Comparison of ENCODE assay signal across 14 cellular contexts in the genomic region with DNA sequence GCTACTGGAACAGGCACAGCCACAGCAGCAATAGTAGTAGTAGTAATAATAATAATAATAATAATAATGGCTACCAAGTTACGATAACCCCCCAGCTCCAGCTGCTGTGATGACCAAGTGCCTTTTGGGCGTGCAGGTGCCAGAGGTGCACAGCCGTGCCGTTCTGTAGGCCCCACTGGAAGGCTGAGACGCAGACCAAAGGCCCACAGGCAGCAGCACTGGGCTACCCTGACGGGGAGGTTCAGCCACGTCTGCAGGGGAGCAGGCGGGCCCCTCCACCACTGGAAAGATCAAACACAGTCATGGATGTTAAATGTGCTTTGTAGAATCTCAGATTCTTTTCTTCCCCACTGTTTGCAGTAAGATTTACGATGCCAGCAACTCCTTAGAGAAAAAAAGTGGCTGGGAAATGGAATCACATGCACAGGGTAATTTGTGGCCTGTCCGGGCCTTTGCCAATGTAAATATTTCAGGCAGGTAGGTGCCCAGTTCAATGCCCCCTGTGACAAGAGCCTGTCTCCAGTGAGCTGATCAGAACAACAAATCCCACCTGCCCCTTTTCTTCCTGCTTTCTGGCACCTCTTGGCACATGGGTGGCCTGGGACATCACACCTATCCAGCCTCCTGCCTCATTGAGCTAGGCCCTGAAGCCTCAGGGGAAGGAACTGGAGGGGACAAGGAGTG. TPM values are rescaled to one million over a fixed set of nuclear protein-coding genes. Genes with fewer than 3 reads are reported as not detected.
A peak's percentile ranks its signal among the peaks of the same experiment; 100 is the strongest.
DNase-seq lines count a peak whose midpoint lies in the region; ATAC-seq and TF ChIP-seq lines count a peak whose summit lies in the region.
"Had no signal": no experiment of that assay in that cellular context is flagged by ENCODE, and none has a peak within 500 bp of the region (broad histone marks: within the 10 kb centered on the region; RNA-seq: fewer than 3 reads in every experiment).

No MANE protein-coding gene starts in this region.

- H3K9me1 ChIP-seq in IMR-90 (ENCODE audit: insufficient read depth, low read length): peaks cover 30% of the 10 kb centered on the region

- peaks cover 26 to 91% of the 10 kb centered on the region in 2 experiments; a peak in 3 of 4 replicates for H3K79me1 ChIP-seq in IMR-90 (ENCODE audit: low read depth in 1 of 2, low read length in 2 of 2)

- H2BK20ac ChIP-seq in IMR-90 (ENCODE audit: low read depth, low read length): no peak overlapping the region

- H2AK9ac ChIP-seq in IMR-90 (replicated peaks; ENCODE audit: low read depth, low read length, poor library complexity): no peak overlapping the region

- no peak for TF ChIP-seq CTCF in IMR-90 (conservative IDR thresholded peaks at IDR 0.05; ENCODE audit: low read depth, low read length)

- H3K4me3 ChIP-seq in IMR-90 (ENCODE audit: insufficient read depth, low read depth, low read length) (no peak overlapping the region), SK-N-MC (no peak overlapping the region)
- H3K4me3 ChIP-seq: HAP-1, MG63 had no signal

- in situ Hi-C loops in IMR-90 (cut with MboI; ENCODE audit: low sequenced_read_pairs): no loop called here

- no peak overlapping the region for H3K9ac ChIP-seq in IMR-90 (ENCODE audit: low read depth, low read length)
- H3K9ac ChIP-seq in SK-N-MC (ENCODE audit: insufficient read length): no peak overlapping the region

- intact Hi-C loops in IMR-90 (cut with micrococcal nuclease): no loop called here

- WGBS in IMR-90 (ENCODE audit: extremely low coverage in 2 of 2, insufficient read length in 1 of 2), 2 experiments: 93% methylated on average over 3 of the region's 10 CpGs; no CpG with 5 or more reads in 1 of the 2 experiments

- H3K23ac ChIP-seq in IMR-90 (ENCODE audit: low read depth, low read length): no peak overlapping the region

- peaks cover 50% of the 10 kb centered on the region for H3K4me1 ChIP-seq in IMR-90 (ENCODE audit: control insufficient read depth, insufficient read depth, low read length)

- no peak overlapping the region for H3K4ac ChIP-seq in IMR-90 (ENCODE audit: low read depth, low read length)

- DNase-seq in A172 (ENCODE audit: low spot score): peak; percentile 57
- no peak for DNase-seq in IMR-90
- DNase-seq in SK-N-MC (ENCODE audit: low read depth, low spot score): no peak
- DNase-seq in mucosa of gallbladder (ENCODE audit: low spot score): peak; percentile 58
- no peak for DNase-seq in iPS-NIHi11 (ENCODE audit: low spot score)
- DNase-seq in effector CD8-positive, alpha-beta T cell (lab: John Stamatoyannopoulos, UW): no peak
- DNase-seq: MG63; stimulated activated CD4-positive, alpha-beta T cell treated with anti-CD3 and anti-CD28 coated beads, Interleukin-1b, Interleukin-23, amount 100 ng/mL, for 48 hours; stimulated activated naive CD8-positive, alpha-beta T cell treated with anti-CD3 and anti-CD28 coated beads, Interleukin-15, amount 100 ng/mL, for 72 hours; T1000 had no signal

- H3K27ac ChIP-seq in IMR-90 (ENCODE audit: insufficient read depth, low read length) (no peak overlapping the region), SK-N-MC (peak overlapping the region; percentile 62)
- H3K27ac ChIP-seq: neutrophil had no signal

- H3K4me2 ChIP-seq in IMR-90 (ENCODE audit: low read depth, low read length): no peak overlapping the region

- no peak overlapping the region for H4K8ac ChIP-seq in IMR-90 (ENCODE audit: low read depth in 2 of 2, low read length in 2 of 2)

- H2BK5ac ChIP-seq in IMR-90 (ENCODE audit: low read depth, low read length, poor library complexity, severe bottlenecking): no peak overlapping the region

- TF ChIP-seq POLR2A in IMR-90 (IDR thresholded peaks at IDR 0.05; ENCODE audit: low read depth, low read length): no peak

- H4K5ac ChIP-seq in IMR-90 (ENCODE audit: low read depth, low read length): no peak overlapping the region

- no peak overlapping the region for H2BK15ac ChIP-seq in IMR-90 (ENCODE audit: low read depth, low read length)

- no peak overlapping the region for H2BK120ac ChIP-seq in IMR-90 (ENCODE audit: low read depth, low read length)

- no peak overlapping the region for H2AFZ ChIP-seq in IMR-90 (replicated peaks; ENCODE audit: low read length, poor library complexity)

- peaks cover 45% of the 10 kb centered on the region for H4K20me1 ChIP-seq in IMR-90 (ENCODE audit: insufficient read depth, low read length)

- H3K36me3 ChIP-seq in IMR-90 (ENCODE audit: control insufficient read depth, insufficient read depth, low read length) (no peaks in the 10 kb centered on the region), SK-N-MC (ENCODE audit: insufficient read depth, low read length) (no peaks in the 10 kb centered on the region)
- H3K36me3 ChIP-seq: HAP-1, MG63, neutrophil had no signal

- no TSS peak for BruUV-seq in IMR-90 (replicated peaks; lab: Mats Ljungman, UMichigan)

- no peak overlapping the region for H3K18ac ChIP-seq in IMR-90 (ENCODE audit: low read depth, low read length)

- no peak overlapping the region for H3K14ac ChIP-seq in IMR-90 (replicated peaks; ENCODE audit: low read depth, low read length)

- H3K9me3 ChIP-seq in IMR-90 (ENCODE audit: control insufficient read depth, insufficient read depth, low read length) (no peaks in the 10 kb centered on the region), SK-N-MC (ENCODE audit: low read depth, low read length) (no peaks in the 10 kb centered on the region)
- H3K9me3 ChIP-seq: HAP-1, MG63, neutrophil had no signal

- H3K56ac ChIP-seq in IMR-90 (ENCODE audit: extremely low read depth, insufficient read depth, low read length): no peak overlapping the region

- POLR2A ChIA-PET in IMR-90 (lab: Charles Lee; ENCODE audit: unreplicated experiment): no interaction called here

- no peaks in the 10 kb centered on the region for H3K27me3 ChIP-seq in IMR-90 (ENCODE audit: control insufficient read depth, insufficient read depth, low read length)
- H3K27me3 ChIP-seq: MG63 had no signal

- CTCF ChIA-PET in IMR-90 (lab: Yijun Ruan, JAX): no interaction called here

- dilution Hi-C loops in IMR-90 (cut with HindIII; ENCODE audit: low sequenced_read_pairs, unreplicated experiment): no loop called here

- no peak for ATAC-seq in IMR-90 (ENCODE audit: low read depth)
- no peak for ATAC-seq in GM21528 (IDR thresholded peaks at IDR 0.05; ENCODE audit: low FRiP score, unreplicated experiment)
- no peak for ATAC-seq in GM19463 (IDR thresholded peaks at IDR 0.05; ENCODE audit: unreplicated experiment)
- ATAC-seq: stimulated activated naive CD8-positive, alpha-beta T cell treated with anti-CD3 and anti-CD28 coated beads, Interleukin-15, amount 100 ng/mL, for 72 hours had no signal

- TF ChIP-seq RAD21 in IMR-90 (IDR thresholded peaks at IDR 0.05; ENCODE audit: low read length): no peak

- peak overlapping the region; percentile 36; the same call in 1 of the 2 replicates for H4K91ac ChIP-seq in IMR-90 (ENCODE audit: insufficient read depth, low read depth, low read length)

- peak overlapping the region; percentile 83 for H2AK5ac ChIP-seq in IMR-90 (ENCODE audit: low read depth, low read length)

TF ChIP-seq in IMR-90, 13 proteins besides CTCF, POLR2A, EP300 and RAD21:
- no peak for TF ChIP-seq CEBPB (IDR thresholded peaks at IDR 0.05; ENCODE audit: low read depth, low read length)
- TF ChIP-seq, protein P1, sequence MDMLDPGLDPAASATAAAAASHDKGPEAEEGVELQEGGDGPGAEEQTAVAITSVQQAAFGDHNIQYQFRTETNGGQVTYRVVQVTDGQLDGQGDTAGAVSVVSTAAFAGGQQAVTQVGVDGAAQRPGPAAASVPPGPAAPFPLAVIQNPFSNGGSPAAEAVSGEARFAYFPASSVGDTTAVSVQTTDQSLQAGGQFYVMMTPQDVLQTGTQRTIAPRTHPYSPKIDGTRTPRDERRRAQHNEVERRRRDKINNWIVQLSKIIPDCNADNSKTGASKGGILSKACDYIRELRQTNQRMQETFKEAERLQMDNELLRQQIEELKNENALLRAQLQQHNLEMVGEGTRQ (IDR thresholded peaks at IDR 0.05; ENCODE audit: low read depth, low read length): no peak
- TF ChIP-seq MAZ (IDR thresholded peaks at IDR 0.05; ENCODE audit: borderline replicate concordance, low read depth, low read length): no peak
- no peak for TF ChIP-seq NFE2L2 (IDR thresholded peaks at IDR 0.05; ENCODE audit: low read depth, low read length)
- TF ChIP-seq RFX5 (IDR thresholded peaks at IDR 0.05; ENCODE audit: low read depth, low read length): no peak
- no peak for TF ChIP-seq BHLHE40 (IDR thresholded peaks at IDR 0.05; ENCODE audit: low read depth, low read length)
- no peak for TF ChIP-seq MAFK (IDR thresholded peaks at IDR 0.05; ENCODE audit: low read depth, low read length)
- TF ChIP-seq FOS (IDR thresholded peaks at IDR 0.05; ENCODE audit: low read depth, low read length): no peak
- no peak for TF ChIP-seq SMC3 (IDR thresholded peaks at IDR 0.05; ENCODE audit: low read depth, low read length)
- TF ChIP-seq, protein P2, sequence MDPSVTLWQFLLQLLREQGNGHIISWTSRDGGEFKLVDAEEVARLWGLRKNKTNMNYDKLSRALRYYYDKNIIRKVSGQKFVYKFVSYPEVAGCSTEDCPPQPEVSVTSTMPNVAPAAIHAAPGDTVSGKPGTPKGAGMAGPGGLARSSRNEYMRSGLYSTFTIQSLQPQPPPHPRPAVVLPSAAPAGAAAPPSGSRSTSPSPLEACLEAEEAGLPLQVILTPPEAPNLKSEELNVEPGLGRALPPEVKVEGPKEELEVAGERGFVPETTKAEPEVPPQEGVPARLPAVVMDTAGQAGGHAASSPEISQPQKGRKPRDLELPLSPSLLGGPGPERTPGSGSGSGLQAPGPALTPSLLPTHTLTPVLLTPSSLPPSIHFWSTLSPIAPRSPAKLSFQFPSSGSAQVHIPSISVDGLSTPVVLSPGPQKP (IDR thresholded peaks at IDR 0.05; ENCODE audit: borderline replicate concordance, low read depth, low read length): no peak
- no peak for TF ChIP-seq CHD1 (IDR thresholded peaks at IDR 0.05; ENCODE audit: low read depth, low read length)
- no peak for TF ChIP-seq MXI1 (IDR thresholded peaks at IDR 0.05; ENCODE audit: borderline replicate concordance, low read depth, low read length)
- no peak for TF ChIP-seq RCOR1 (IDR thresholded peaks at IDR 0.05; ENCODE audit: insufficient replicate concordance, low read length)
TF ChIP-seq in IMR-90: peak in this region for 0.

RNA-seq across cellular contexts. Expression of a gene that starts 32.6 kb away (rescaled TPM):
- total RNA-seq in A172 (2014; rRNA removed; shearing (Covaris generic)): 49.6 and 84.9 TPM in 2 replicates
- total RNA-seq in IMR-90 (2012; rRNA removed) (13.9 and 16.0 TPM in 2 replicates), mucosa of gallbladder (41.3 TPM)
- polyA plus RNA-seq in IMR-90 (2012; rRNA removed): 19.0 and 22.2 TPM in 2 replicates
- 10.9 and 15.5 TPM in 2 replicates for polyA plus RNA-seq in IMR-90 (2012; cell fraction: cytosol; rRNA removed)
- 11.3 and 20.4 TPM in 2 replicates for polyA plus RNA-seq in IMR-90 (2012; cell fraction: nucleus; rRNA removed; ENCODE audit: low replicate concordance)

Comparison
In these comparisons a context has a peak if more than half of its experiments do, and no peak if none do; other contexts are left out.
1. DNase-seq: peak in A172 (single experiment) and mucosa of gallbladder (single experiment); none in IMR-90 (single experiment), SK-N-MC (single experiment), iPS-NIHi11 (single experiment) and effector CD8-positive, alpha-beta T cell (single experiment).